15 cellular contexts compared by ENCODE assay signal in the genomic region with DNA sequence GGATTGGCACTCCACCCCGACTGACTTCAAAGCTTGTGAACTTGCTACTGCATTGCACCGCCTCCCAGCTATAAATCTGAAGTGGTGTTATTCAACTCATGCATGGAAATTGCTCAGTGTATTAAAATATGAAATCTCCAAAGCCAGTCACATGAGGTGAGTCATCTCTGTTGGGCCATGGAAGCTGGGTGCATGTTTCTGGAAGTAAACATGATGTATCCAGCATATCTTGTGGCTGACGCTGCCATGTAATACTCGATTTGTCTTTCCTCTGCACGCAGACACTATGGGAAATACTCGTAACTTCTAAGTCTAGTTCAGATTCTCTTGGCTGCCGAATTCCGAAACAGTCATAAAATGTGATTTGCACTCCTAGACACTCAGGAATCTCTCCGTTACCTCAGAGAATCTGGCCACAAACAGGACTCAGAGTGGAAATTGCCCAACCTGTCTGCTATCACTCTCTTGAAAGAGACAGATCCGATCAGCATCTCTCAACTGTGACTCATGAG.
A peak's percentile ranks its signal among the peaks of the same experiment; 100 is the strongest.
DNase-seq lines count a peak whose midpoint lies in the region; ATAC-seq, FAIRE-seq and TF ChIP-seq lines count a peak whose summit lies in the region.
"Had no signal": no experiment of that assay in that cellular context is flagged by ENCODE, and none has a peak within 500 bp of the region (broad histone marks: within the 10 kb centered on the region; RNA-seq: fewer than 3 reads in every experiment).

No MANE protein-coding gene starts in this region.

- H3K27ac ChIP-seq in astrocyte (ENCODE audit: low read depth, low read length): no peak overlapping the region
- no peak overlapping the region for H3K27ac ChIP-seq in testis
- H3K27ac ChIP-seq: left lung, tibial artery had no signal

- intact Hi-C loops in mucosa of descending colon (cut with DNase I, micrococcal nuclease) (no loop called here), testis (cut with DNase I; ENCODE audit: low total_unique reads) (no loop called here)

- H3K36me3 Mint-ChIP-seq in astrocyte (ENCODE audit: low read depth, unreplicated experiment): no peaks in the 10 kb centered on the region

- no peak for FAIRE-seq in astrocyte (lab: Jason Lieb, UNC)
- FAIRE-seq: RCC 7860 had no signal

- H3K27me3 Mint-ChIP-seq in astrocyte (ENCODE audit: low read depth, unreplicated experiment): no peaks in the 10 kb centered on the region
- H3K27me3 Mint-ChIP-seq: activated CD4-positive, alpha-beta T cell treated with anti-CD3 and anti-CD28 coated beads, Interleukin-2, amount 10 ng/mL, durations not matched to agents 7 days and 5 days had no signal

- H3K79me2 ChIP-seq in astrocyte (ENCODE audit: insufficient read depth, low read length): no peaks in the 10 kb centered on the region

- no peak overlapping the region for H3K9ac ChIP-seq in astrocyte (ENCODE audit: low read length)

- H3K27me3 ChIP-seq in astrocyte (ENCODE audit: insufficient read depth, low read length): no peaks in the 10 kb centered on the region
- no peaks in the 10 kb centered on the region for H3K27me3 ChIP-seq in testis
- H3K27me3 ChIP-seq: left lung, tibial artery had no signal

- H3K27ac Mint-ChIP-seq in astrocyte (ENCODE audit: unreplicated experiment): peak overlapping the region; percentile 50
- H3K27ac Mint-ChIP-seq: activated CD4-positive, alpha-beta T cell treated with anti-CD3 and anti-CD28 coated beads, Interleukin-2, amount 10 ng/mL, durations not matched to agents 7 days and 5 days; activated T-cell treated with anti-CD3 and anti-CD28 coated beads, Interleukin-2, amount 50 U/mL, for 72 hours had no signal

- ATAC-seq in mucosa of descending colon (peak; percentile 48), GM21360 (IDR thresholded peaks at IDR 0.05; ENCODE audit: unreplicated experiment) (no peak)
- ATAC-seq: activated T-cell treated with anti-CD3 and anti-CD28 coated beads, Interleukin-2, amount 50 U/mL, for 72 hours; left lung had no signal

- H4K20me1 ChIP-seq in astrocyte (ENCODE audit: insufficient read depth, low read length): no peaks in the 10 kb centered on the region

- H3K4me3 ChIP-seq in astrocyte (ENCODE audit: insufficient read depth, low read depth, low read length): no peak overlapping the region
- H3K4me3 ChIP-seq in mucosa of descending colon: no peak overlapping the region
- H3K4me3 ChIP-seq in testis: no peak overlapping the region
- H3K4me3 ChIP-seq: left lung, tibial artery had no signal

- DNase-seq in A172 (ENCODE audit: low spot score) (peak; percentile 5), GM04504 (ENCODE audit: low read depth) (peak; percentile 55), astrocyte (ENCODE audit: low read depth) (no peak), mucosa of descending colon (peak in 1 of 3 donors; percentile 48), testis (no peak), NCI-H128 (lab: John Stamatoyannopoulos, UW; ENCODE audit: unreplicated experiment) (no peak)
- no peak for DNase-seq in activated CD4-positive, CD25-positive, alpha-beta regulatory T cell (lab: John Stamatoyannopoulos, UW)
- DNase-seq: activated CD4-positive, alpha-beta T cell treated with anti-CD3 and anti-CD28 coated beads, Interleukin-2, amount 10 ng/mL, durations not matched to agents 7 days and 5 days; activated T-cell treated with anti-CD3 and anti-CD28 coated beads, Interleukin-2, amount 50 U/mL, for 72 hours; GOT3; left lung; NCI-H510A; tibial artery had no signal

- H3K9me3 Mint-ChIP-seq in astrocyte (ENCODE audit: unreplicated experiment): no peaks in the 10 kb centered on the region
- H3K9me3 Mint-ChIP-seq: activated CD4-positive, alpha-beta T cell treated with anti-CD3 and anti-CD28 coated beads, Interleukin-2, amount 10 ng/mL, durations not matched to agents 7 days and 5 days had no signal

- H3K36me3 ChIP-seq in astrocyte (ENCODE audit: insufficient read depth, low read length): no peaks in the 10 kb centered on the region
- H3K36me3 ChIP-seq in mucosa of descending colon (ENCODE audit: low read depth): no peaks in the 10 kb centered on the region
- no peaks in the 10 kb centered on the region for H3K36me3 ChIP-seq in testis (ENCODE audit: low read depth, missing control alignments)
- H3K36me3 ChIP-seq: left lung, tibial artery had no signal

- no peak for TF ChIP-seq POLR2A in testis (IDR thresholded peaks at IDR 0.05)

- peaks cover 6% of the 10 kb centered on the region for H3K4me1 Mint-ChIP-seq in astrocyte (ENCODE audit: low read depth, unreplicated experiment)
- H3K4me1 Mint-ChIP-seq: activated CD4-positive, alpha-beta T cell treated with anti-CD3 and anti-CD28 coated beads, Interleukin-2, amount 10 ng/mL, durations not matched to agents 7 days and 5 days had no signal

- H3K4me2 ChIP-seq in astrocyte (ENCODE audit: low read length): no peak overlapping the region

- no peaks in the 10 kb centered on the region for H3K4me1 ChIP-seq in astrocyte (ENCODE audit: insufficient read depth, low read length)
- no peaks in the 10 kb centered on the region for H3K4me1 ChIP-seq in mucosa of descending colon (ENCODE audit: low read depth)
- H3K4me1 ChIP-seq in testis: no peaks in the 10 kb centered on the region
- H3K4me1 ChIP-seq: left lung, tibial artery had no signal

- H2AFZ ChIP-seq in astrocyte (ENCODE audit: low read depth, low read length): no peak overlapping the region

- no peaks in the 10 kb centered on the region for H3K9me3 ChIP-seq in astrocyte (ENCODE audit: insufficient read depth, low read depth, low read length)
- no peaks in the 10 kb centered on the region for H3K9me3 ChIP-seq in mucosa of descending colon
- no peaks in the 10 kb centered on the region for H3K9me3 ChIP-seq in testis
- H3K9me3 ChIP-seq: left lung, tibial artery had no signal

- WGBS in testis, 2 donors: 77 to 79% methylated on average over 10 of the region's 10 CpGs

- no peak for TF ChIP-seq CTCF in astrocyte (IDR thresholded peaks at IDR 0.05; ENCODE audit: insufficient read depth, low read depth, low read length)
- TF ChIP-seq CTCF in mucosa of descending colon (IDR thresholded peaks at IDR 0.05): no peak
- no peak for TF ChIP-seq CTCF in testis (IDR thresholded peaks at IDR 0.05)

- no peak overlapping the region for H3K4me3 Mint-ChIP-seq in astrocyte (ENCODE audit: unreplicated experiment)
- H3K4me3 Mint-ChIP-seq: activated CD4-positive, alpha-beta T cell treated with anti-CD3 and anti-CD28 coated beads, Interleukin-2, amount 10 ng/mL, durations not matched to agents 7 days and 5 days; activated T-cell treated with anti-CD3 and anti-CD28 coated beads, Interleukin-2, amount 50 U/mL, for 72 hours had no signal

Comparison
In these comparisons a context has a peak if more than half of its experiments do, and no peak if none do; other contexts are left out.
1. DNase-seq: peak in A172 (single experiment) and GM04504 (single experiment); none in astrocyte (single experiment), testis (single experiment), NCI-H128 (single experiment) and activated CD4-positive, CD25-positive, alpha-beta regulatory T cell (0 of 4).